In the genomic region with DNA sequence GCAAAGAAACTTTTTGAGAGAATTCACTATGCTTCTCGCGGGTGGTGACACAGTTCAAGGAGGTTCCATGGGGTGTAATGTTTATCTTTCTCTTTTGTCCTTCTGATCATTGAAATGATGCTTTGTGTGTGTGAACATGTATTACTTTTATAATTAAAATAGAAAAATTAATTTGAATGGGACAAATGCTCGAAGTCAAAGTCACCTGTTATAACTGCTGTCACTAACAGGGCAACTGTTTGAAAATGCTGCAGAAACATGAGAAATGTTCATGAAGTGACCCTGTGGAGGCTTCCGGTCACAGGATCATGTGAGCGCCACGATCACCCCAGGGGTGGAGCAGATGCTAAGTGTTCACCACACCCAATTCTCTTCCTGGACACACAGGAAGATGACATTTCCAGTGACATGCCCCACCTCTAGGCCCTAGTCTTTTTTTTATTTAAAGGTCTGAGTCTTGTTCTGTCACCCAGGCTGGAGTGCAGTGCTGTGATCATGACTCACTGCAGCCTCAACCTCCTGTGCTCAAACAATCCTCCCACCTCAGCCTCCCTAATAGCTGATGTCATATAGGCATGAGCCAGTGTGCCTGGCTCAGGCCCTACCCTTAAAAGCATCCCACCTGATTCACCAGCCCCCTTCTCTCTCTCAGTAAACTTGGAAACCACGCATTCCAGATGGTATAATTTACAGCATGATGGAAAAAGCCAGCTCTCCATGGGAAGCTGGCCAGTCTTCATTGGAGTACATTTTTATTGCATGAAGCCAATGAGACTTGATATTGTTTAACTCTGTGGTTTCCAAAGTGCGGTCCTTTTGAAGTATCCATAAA, we compare ENCODE assay signal across 9 cellular contexts. TPM values are rescaled to one million over a fixed set of nuclear protein-coding genes. Genes with fewer than 3 reads are reported as not detected.
DNase-seq lines count a peak whose midpoint lies in the region; ATAC-seq and TF ChIP-seq lines count a peak whose summit lies in the region.
"Had no signal": no experiment of that assay in that cellular context is flagged by ENCODE, and none has a peak within 500 bp of the region (broad histone marks: within the 10 kb centered on the region; RNA-seq: fewer than 3 reads in every experiment).

No MANE protein-coding gene starts in this region.

- TF ChIP-seq EP300 in transverse colon (IDR thresholded peaks at IDR 0.05; ENCODE audit: low read depth): peak; percentile 28

- peaks cover 2% of the 10 kb centered on the region for H3K27me3 Mint-ChIP-seq in neural progenitor cell (ENCODE audit: insufficient read depth, low read depth)

- no peak for TF ChIP-seq POLR2A in transverse colon (IDR thresholded peaks at IDR 0.05)

- no peak overlapping the region for H2AFZ ChIP-seq in neural progenitor cell (replicated peaks)

- 47 to 87% methylated on average over 5 to 8 of the region's 8 CpGs for WGBS in transverse colon (ENCODE audit: low coverage in 1 of 2), 2 donors

- H3K9me3 ChIP-seq in transverse colon: no peaks in the 10 kb centered on the region
- no peaks in the 10 kb centered on the region for H3K9me3 ChIP-seq in neural progenitor cell (ENCODE audit: low read depth)

- H3K4me3 ChIP-seq in transverse colon: no peak overlapping the region
- no peak overlapping the region for H3K4me3 ChIP-seq in neural progenitor cell

- no peaks in the 10 kb centered on the region for H3K36me3 ChIP-seq in transverse colon
- no peaks in the 10 kb centered on the region for H3K36me3 ChIP-seq in neural progenitor cell

- in situ Hi-C loops in transverse colon (cut with MboI; ENCODE audit: low pct_ligation_motif_present in 1 of 4, low pct_unique_long_range_greater_than_20kb in 1 of 4, low sequenced_read_pairs in 3 of 4): no loop called here

- no peak overlapping the region for H3K9ac ChIP-seq in neural progenitor cell

- no peaks in the 10 kb centered on the region for H3K36me3 Mint-ChIP-seq in neural progenitor cell

- H4K20me1 ChIP-seq in neural progenitor cell (ENCODE audit: low read depth): no peaks in the 10 kb centered on the region

- no peaks in the 10 kb centered on the region for H3K79me2 ChIP-seq in neural progenitor cell (ENCODE audit: low read depth)

- DNase-seq in activated naive CD4-positive, alpha-beta T cell treated with Interleukin-2 at 50 U/mL for 16 hours: peak; percentile 32
- no peak for DNase-seq in activated naive CD4-positive, alpha-beta T cell treated with anti-CD3 and anti-CD28 coated beads, Interleukin-2, amount 50 U/mL, for 16 hours
- peak; percentile 12 for DNase-seq in activated CD4-positive, CD25-positive, alpha-beta regulatory T cell treated with anti-CD3 and anti-CD28 coated beads, Interleukin-2, amount 50 U/mL, for 16 hours (ENCODE audit: low read depth, low spot score)
- peak; percentile 65 for DNase-seq in left ventricle myocardium superior
- DNase-seq in transverse colon: peak; percentile 68
- DNase-seq in neural progenitor cell (ENCODE audit: low spot score): no peak

- H3F3A ChIP-seq in neural progenitor cell (ENCODE audit: low read depth): no peaks in the 10 kb centered on the region

- peak overlapping the region; percentile 13 to 67 (median 54) for H3K27ac ChIP-seq in transverse colon
- no peak overlapping the region for H3K27ac ChIP-seq in neural progenitor cell
- H3K27ac ChIP-seq: C4-2B had no signal

- no peaks in the 10 kb centered on the region for H3K4me1 Mint-ChIP-seq in neural progenitor cell

- H3K9me3 Mint-ChIP-seq in neural progenitor cell: no peaks in the 10 kb centered on the region

- no peak overlapping the region for H3K4me2 ChIP-seq in neural progenitor cell

- H3K4me1 ChIP-seq in transverse colon: peaks cover 0 to 16% (median 8%) of the 10 kb centered on the region in 4 donors
- peaks cover 6% of the 10 kb centered on the region for H3K4me1 ChIP-seq in neural progenitor cell

- TF ChIP-seq CTCF in transverse colon (IDR thresholded peaks at IDR 0.05): no peak
- TF ChIP-seq CTCF in neural progenitor cell (IDR thresholded peaks at IDR 0.05): no peak

- no peaks in the 10 kb centered on the region for H3K27me3 ChIP-seq in transverse colon
- H3K27me3 ChIP-seq in neural progenitor cell: peaks cover 4% of the 10 kb centered on the region

- intact Hi-C loops in left ventricle myocardium superior (cut with micrococcal nuclease): no loop called here
- intact Hi-C loops in transverse colon (cut with DNase I; ENCODE audit: low total_unique reads): loop anchor here (5.0 kb wide), 1 partner anchor 1063 kb away; no protein-coding TSS in a partner anchor

- H3K27ac Mint-ChIP-seq in neural progenitor cell: no peak overlapping the region

- peak; percentile 88 for ATAC-seq in left ventricle myocardium superior
- ATAC-seq in GM18858 (IDR thresholded peaks at IDR 0.05; ENCODE audit: unreplicated experiment): no peak
- no peak for ATAC-seq in GM18520 (IDR thresholded peaks at IDR 0.05; ENCODE audit: unreplicated experiment)

- H3K4me3 Mint-ChIP-seq in neural progenitor cell: no peak overlapping the region

RNA-seq across cellular contexts. Expression of gene AGRP, which starts 21.1 kb away (rescaled TPM):
- total RNA-seq in left ventricle myocardium superior (not detected), transverse colon (not detected), neural progenitor cell (ENCODE audit: low replicate concordance) (not detected in 2 replicates)

RNA-seq across cellular contexts. Expression of gene ATP6V0D1, which starts 23.4 kb away (rescaled TPM):
- 66.6 TPM for total RNA-seq in left ventricle myocardium superior
- total RNA-seq in transverse colon: 100 to 1,000 TPM; 218 to 457 (median 386) TPM
- total RNA-seq in neural progenitor cell (ENCODE audit: low replicate concordance): 29.7 and 42.0 TPM in 2 replicates

RNA-seq across cellular contexts. Expression of gene RIPOR1, which starts 24.2 kb away (rescaled TPM):
- total RNA-seq in left ventricle myocardium superior: 76.1 TPM
- 100 to 1,000 TPM in 1 of 4 donors, 10 to 100 TPM in 3; 11.2 to 141 (median 24.1) TPM for total RNA-seq in transverse colon
- total RNA-seq in neural progenitor cell (ENCODE audit: low replicate concordance): 8.7 and 13.5 TPM in 2 replicates

RNA-seq across cellular contexts. Expression of gene CTCF, which starts 57.9 kb away (rescaled TPM):
- total RNA-seq in left ventricle myocardium superior (32.8 TPM), transverse colon (10 to 100 TPM; 40.0 to 46.8 (median 41.9) TPM), neural progenitor cell (ENCODE audit: low replicate concordance) (75.7 and 76.3 TPM in 2 replicates)

Comparison
In these comparisons a context has a peak if more than half of its experiments do, and no peak if none do; other contexts are left out.
1. DNase-seq: peak in activated naive CD4-positive, alpha-beta T cell treated with Interleukin-2 at 50 U/mL for 16 hours (single experiment), activated CD4-positive, CD25-positive, alpha-beta regulatory T cell treated with anti-CD3 and anti-CD28 coated beads, Interleukin-2, amount 50 U/mL, for 16 hours (single experiment), left ventricle myocardium superior (single experiment) and transverse colon (single experiment); none in activated naive CD4-positive, alpha-beta T cell treated with anti-CD3 and anti-CD28 coated beads, Interleukin-2, amount 50 U/mL, for 16 hours (single experiment) and neural progenitor cell (single experiment).